In genomic region chr5:132781029-132781428, GRCh38 we compare ENCODE assay signal across 24 cellular contexts. TPM values are rescaled to one million over a fixed set of nuclear protein-coding genes. Genes with fewer than 3 reads are reported as not detected.
"Had no signal": no experiment of that assay in that cellular context is flagged by ENCODE, and none has a peak within 500 bp of the region (broad histone marks: within the 10 kb centered on the region; RNA-seq: fewer than 3 reads in every experiment).

No MANE protein-coding gene starts in this region.

- H3K27me3 ChIP-seq: right lobe of liver, tibial artery, upper lobe of left lung, uterus had no signal

- H3K36me3 ChIP-seq: heart left ventricle, neutrophil, right lobe of liver, tibial artery, upper lobe of left lung, uterus had no signal

- H3K4me3 ChIP-seq: heart left ventricle, lung, psoas muscle, right lobe of liver, tibial artery, upper lobe of left lung, uterus had no signal

- H3K27ac Mint-ChIP-seq: naive B cell; nephron progenitor cell; stimulated activated effector memory CD8-positive, alpha-beta T cell treated with anti-CD3 and anti-CD28 coated beads, Interleukin-12 subunit alpha, Interleukin-12 subunit beta, amount 100 ng/mL, for 72 hours had no signal

- H3K4me3 Mint-ChIP-seq: nephron progenitor cell; stimulated activated effector memory CD8-positive, alpha-beta T cell treated with anti-CD3 and anti-CD28 coated beads, Interleukin-12 subunit alpha, Interleukin-12 subunit beta, amount 100 ng/mL, for 72 hours had no signal

- ATAC-seq: esophagus mucosa; heart left ventricle; left colon; left ventricle myocardium superior; psoas muscle; right lobe of liver; stimulated activated effector memory CD8-positive, alpha-beta T cell treated with anti-CD3 and anti-CD28 coated beads, Interleukin-12 subunit alpha, Interleukin-12 subunit beta, amount 100 ng/mL, for 72 hours; stimulated activated naive CD8-positive, alpha-beta T cell treated with anti-CD3 and anti-CD28 coated beads, Interleukin-15, Interleukin-2, amounts not matched to agents 100 U/mL and 50 U/mL, for 24 hours had no signal

- DNase-seq: effector memory CD4-positive, alpha-beta T cell; heart left ventricle; hippocampal formation; left colon; left ventricle myocardium superior; mesenchymal stem cell; naive B cell; nephron progenitor cell; psoas muscle; retina; right lobe of liver; stimulated activated CD4-positive, alpha-beta T cell treated with anti-CD3 and anti-CD28 coated beads, Interleukin-4, amount 100 ng/mL, for 1 hour; stimulated activated CD8-positive, alpha-beta memory T cell treated with anti-CD3 and anti-CD28 coated beads, Interleukin-4, amount 100 ng/mL, for 48 hours; stimulated activated naive CD8-positive, alpha-beta T cell treated with anti-CD3 and anti-CD28 coated beads, Interleukin-15, Interleukin-2, amounts not matched to agents 100 U/mL and 50 U/mL, for 24 hours; tibial artery; upper lobe of left lung; uterus had no signal

- H3K36me3 Mint-ChIP-seq: stimulated activated effector memory CD8-positive, alpha-beta T cell treated with anti-CD3 and anti-CD28 coated beads, Interleukin-12 subunit alpha, Interleukin-12 subunit beta, amount 100 ng/mL, for 72 hours had no signal

- H3K9me3 ChIP-seq: heart left ventricle, neutrophil, psoas muscle, right lobe of liver, tibial artery, upper lobe of left lung, uterus had no signal

- H3K27ac ChIP-seq: heart left ventricle, neutrophil, psoas muscle, right lobe of liver, tibial artery, upper lobe of left lung, uterus had no signal

RNA-seq across cellular contexts. Expression of gene SOWAHA, which starts 32.1 kb away (rescaled TPM):
- total RNA-seq: glomerular endothelial cell, psoas muscle had no signal

RNA-seq across cellular contexts. Expression of gene CCNI2, which starts 33.8 kb away (rescaled TPM):
- total RNA-seq: esophagus mucosa, fibroblast of lung, glomerular endothelial cell, osteoblast, psoas muscle, uterus had no signal
- polyA plus RNA-seq: fibroblast of lung, psoas muscle had no signal
